In the genomic region with DNA sequence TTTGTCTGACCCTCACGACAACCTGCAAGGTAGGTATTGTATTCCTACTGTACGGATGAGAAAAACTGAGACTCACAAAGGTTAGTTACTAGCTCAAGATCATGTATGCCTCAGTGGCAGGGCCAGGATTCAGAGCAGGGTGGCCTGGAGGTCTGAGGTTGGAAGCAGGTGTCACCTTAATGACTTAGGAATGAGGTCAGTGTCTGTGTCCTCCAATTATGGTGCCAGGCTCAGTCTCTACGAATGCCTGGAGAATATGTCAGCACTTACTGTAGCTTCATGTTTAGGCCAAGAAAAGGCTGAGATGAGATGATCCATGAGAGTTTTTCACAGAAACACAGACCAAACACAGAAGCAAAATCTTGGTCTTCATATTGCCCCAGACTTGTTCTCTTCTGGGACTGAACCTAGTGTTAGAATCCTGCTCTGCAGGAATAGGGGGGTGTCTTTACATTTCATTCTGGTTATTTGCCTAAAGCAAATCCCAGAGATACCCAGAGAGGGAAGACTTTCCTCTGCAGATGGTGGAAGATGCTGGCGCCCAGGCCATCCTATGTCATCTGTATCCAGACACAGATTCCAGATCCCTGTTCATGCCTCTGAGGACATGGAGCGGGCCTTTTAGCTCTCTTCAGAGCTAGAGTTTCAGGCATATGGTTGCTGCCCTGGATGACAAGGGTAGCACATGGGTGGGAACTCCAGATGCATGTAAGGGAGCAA, we compare ENCODE assay signal across 1 cellular context.
TF ChIP-seq lines count a peak whose summit lies in the region.

No MANE protein-coding gene starts in this region.

TF ChIP-seq in H1, 55 proteins besides CTCF, POLR2A, EP300 and RAD21:
- TF ChIP-seq JUN (IDR thresholded peaks at IDR 0.05; ENCODE audit: low read depth, low read length) (no peak), NANOG (IDR thresholded peaks at IDR 0.05; ENCODE audit: insufficient read depth, low read depth, low read length, poor library complexity, severe bottlenecking) (no peak), RXRA (IDR thresholded peaks at IDR 0.05; ENCODE audit: insufficient read depth, low read depth, low read length) (no peak), TAF7 (optimal IDR thresholded peaks at IDR 0.05; ENCODE audit: borderline replicate concordance, low read depth, low read length) (no peak), CEBPB (IDR thresholded peaks at IDR 0.05; ENCODE audit: low read depth, low read length) (no peak), CHD2 (IDR thresholded peaks at IDR 0.05; ENCODE audit: low read length) (no peak), JUND (IDR thresholded peaks at IDR 0.05; ENCODE audit: low read length) (no peak), KDM5A (IDR thresholded peaks at IDR 0.05; ENCODE audit: low read length) (no peak), HDAC2 (IDR thresholded peaks at IDR 0.05; ENCODE audit: borderline replicate concordance in 1 of 2, low read depth in 2 of 2, low read length in 2 of 2) (no peak), TEAD4 (IDR thresholded peaks at IDR 0.05; ENCODE audit: low read depth, low read length) (no peak), KDM4A (IDR thresholded peaks at IDR 0.05; ENCODE audit: low read depth, low read length, severe bottlenecking) (no peak), EGR1 (IDR thresholded peaks at IDR 0.05; ENCODE audit: borderline replicate concordance, low read depth, low read length) (no peak)
